20 cellular contexts compared by ENCODE assay signal in genomic region chr10:71783917-71784678, GRCh38.
"Had no signal": no experiment of that assay in that cellular context is flagged by ENCODE, and none has a peak within 500 bp of the region (broad histone marks: within the 10 kb centered on the region; RNA-seq: fewer than 3 reads in every experiment).

No MANE protein-coding gene starts in this region.

- DNase-seq: central memory CD4-positive, alpha-beta T cell; cortex of kidney; dorsolateral prefrontal cortex; effector CD8-positive, alpha-beta T cell; gastrocnemius medialis; heart right ventricle; left lung; mesendoderm; naive thymus-derived CD4-positive, alpha-beta T cell; nephron progenitor cell; stimulated activated CD4-positive, alpha-beta T cell treated with anti-CD3 and anti-CD28 coated beads, Interleukin-2, amount 100 ng/mL, for 24 hours; stimulated activated CD4-positive, alpha-beta T cell treated with anti-CD3 and anti-CD28 coated beads, Interleukin-4, amount 100 ng/mL, for 4 hours; stimulated activated naive CD4-positive, alpha-beta T cell; tibial artery; upper lobe of right lung had no signal

- H3K4me1 Mint-ChIP-seq: nephron progenitor cell had no signal

- H3K36me3 Mint-ChIP-seq: naive thymus-derived CD4-positive, alpha-beta T cell had no signal

- H3K27ac Mint-ChIP-seq: nephron progenitor cell had no signal

- H3K9me3 Mint-ChIP-seq: naive thymus-derived CD4-positive, alpha-beta T cell; nephron progenitor cell had no signal

- H3K27me3 ChIP-seq: esophagus muscularis mucosa, gastrocnemius medialis, heart right ventricle, left lung, right lobe of liver, suprapubic skin, upper lobe of right lung, vagina had no signal

- H3K4me3 Mint-ChIP-seq: naive thymus-derived CD4-positive, alpha-beta T cell; nephron progenitor cell had no signal

- H3K9me3 ChIP-seq: esophagus muscularis mucosa, gastrocnemius medialis, heart right ventricle, left lung, right lobe of liver, suprapubic skin, tibial artery, upper lobe of right lung, vagina had no signal

- H3K4me1 ChIP-seq: gastrocnemius medialis, right lobe of liver, suprapubic skin, tibial artery, vagina had no signal

- H3K36me3 ChIP-seq: gastrocnemius medialis, heart right ventricle, left lung, right lobe of liver, suprapubic skin, tibial artery, upper lobe of right lung, vagina had no signal

- H3K4me3 ChIP-seq: dorsolateral prefrontal cortex, esophagus muscularis mucosa, gastrocnemius medialis, heart right ventricle, left lung, right lobe of liver, suprapubic skin, tibial artery, upper lobe of right lung, vagina had no signal

- H3K27ac ChIP-seq: dorsolateral prefrontal cortex, epithelial cell of prostate, esophagus muscularis mucosa, gastrocnemius medialis, heart right ventricle, left lung, right lobe of liver, suprapubic skin, tibial artery, upper lobe of right lung, vagina had no signal

- ATAC-seq: gastrocnemius medialis had no signal
